Comparison of ENCODE assay signal across 2 cellular contexts in genomic region chr20:32580194-32580593, GRCh38.
TF ChIP-seq lines count a peak whose summit lies in the region.

No MANE protein-coding gene starts in this region.

TF ChIP-seq in HepG2, 621 proteins besides CTCF, POLR2A, EP300 and RAD21 (continues in another document):
- TF ChIP-seq ZNF781 (CRISPR knock-in tag; IDR thresholded peaks at IDR 0.05; ENCODE audit: borderline replicate concordance, not compliant biosample characterization) (peak; percentile 7), PAWR (CRISPR knock-in tag; IDR thresholded peaks at IDR 0.05; ENCODE audit: borderline replicate concordance) (no peak), ZFY (CRISPR knock-in tag; IDR thresholded peaks at IDR 0.05) (no peak; the same call in 1 of the 2 replicates), NR2F1 (CRISPR knock-in tag; IDR thresholded peaks at IDR 0.05) (no peak), ZNF724P (CRISPR knock-in tag; IDR thresholded peaks at IDR 0.05; ENCODE audit: borderline replicate concordance) (0 out of 2 replicates have a peak, but pooled peaks have one; percentile 14), ZNF512B (CRISPR knock-in tag; IDR thresholded peaks at IDR 0.05; ENCODE audit: borderline replicate concordance) (no peak), BRF2 (CRISPR knock-in tag; IDR thresholded peaks at IDR 0.05) (no peak), HNRNPL (IDR thresholded peaks at IDR 0.05; ENCODE audit: low read depth, low read length) (no peak), ZFP37 (CRISPR knock-in tag; IDR thresholded peaks at IDR 0.05; ENCODE audit: borderline replicate concordance) (no peak), ZSCAN9 (CRISPR knock-in tag; IDR thresholded peaks at IDR 0.05; ENCODE audit: borderline replicate concordance) (no peak), HMG20B (CRISPR knock-in tag; conservative IDR thresholded peaks at IDR 0.05) (no peak), MIER2 (CRISPR knock-in tag; IDR thresholded peaks at IDR 0.05) (no peak), ZNF264 (CRISPR knock-in tag; IDR thresholded peaks at IDR 0.05) (no peak), ZBTB14 (CRISPR knock-in tag; IDR thresholded peaks at IDR 0.05) (no peak), FUBP1 (CRISPR knock-in tag; IDR thresholded peaks at IDR 0.05; ENCODE audit: borderline replicate concordance) (no peak), EED (CRISPR knock-in tag; IDR thresholded peaks at IDR 0.05) (no peak), SMAD3 (CRISPR knock-in tag; IDR thresholded peaks at IDR 0.05) (no peak), ZNF501 (CRISPR knock-in tag; IDR thresholded peaks at IDR 0.05) (no peak), TEAD2 (CRISPR knock-in tag; IDR thresholded peaks at IDR 0.05) (no peak)
- TF ChIP-seq, protein P1, sequence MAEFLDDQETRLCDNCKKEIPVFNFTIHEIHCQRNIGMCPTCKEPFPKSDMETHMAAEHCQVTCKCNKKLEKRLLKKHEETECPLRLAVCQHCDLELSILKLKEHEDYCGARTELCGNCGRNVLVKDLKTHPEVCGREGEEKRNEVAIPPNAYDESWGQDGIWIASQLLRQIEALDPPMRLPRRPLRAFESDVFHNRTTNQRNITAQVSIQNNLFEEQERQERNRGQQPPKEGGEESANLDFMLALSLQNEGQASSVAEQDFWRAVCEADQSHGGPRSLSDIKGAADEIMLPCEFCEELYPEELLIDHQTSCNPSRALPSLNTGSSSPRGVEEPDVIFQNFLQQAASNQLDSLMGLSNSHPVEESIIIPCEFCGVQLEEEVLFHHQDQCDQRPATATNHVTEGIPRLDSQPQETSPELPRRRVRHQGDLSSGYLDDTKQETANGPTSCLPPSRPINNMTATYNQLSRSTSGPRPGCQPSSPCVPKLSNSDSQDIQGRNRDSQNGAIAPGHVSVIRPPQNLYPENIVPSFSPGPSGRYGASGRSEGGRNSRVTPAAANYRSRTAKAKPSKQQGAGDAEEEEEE (CRISPR knock-in tag; IDR thresholded peaks at IDR 0.05; ENCODE audit: borderline replicate concordance), result no peak
- TF ChIP-seq, protein P2, sequence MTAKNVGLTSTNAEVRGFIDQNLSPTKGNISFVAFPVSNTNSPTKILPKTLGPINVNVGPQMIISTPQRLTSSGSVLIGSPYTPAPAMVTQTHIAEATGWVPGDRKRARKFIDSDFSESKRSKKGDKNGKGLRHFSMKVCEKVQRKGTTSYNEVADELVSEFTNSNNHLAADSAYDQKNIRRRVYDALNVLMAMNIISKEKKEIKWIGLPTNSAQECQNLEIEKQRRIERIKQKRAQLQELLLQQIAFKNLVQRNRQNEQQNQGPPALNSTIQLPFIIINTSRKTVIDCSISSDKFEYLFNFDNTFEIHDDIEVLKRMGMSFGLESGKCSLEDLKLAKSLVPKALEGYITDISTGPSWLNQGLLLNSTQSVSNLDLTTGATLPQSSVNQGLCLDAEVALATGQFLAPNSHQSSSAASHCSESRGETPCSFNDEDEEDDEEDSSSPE (CRISPR knock-in tag; IDR thresholded peaks at IDR 0.05), result peak; percentile 78

TF ChIP-seq in GM12891, 5 proteins besides CTCF, POLR2A, EP300 and RAD21:
- TF ChIP-seq SPI1 (IDR thresholded peaks at IDR 0.05; ENCODE audit: low read depth, low read length) (no peak), POU2F2 (IDR thresholded peaks at IDR 0.05; ENCODE audit: low read depth, low read length) (no peak), PAX5 (IDR thresholded peaks at IDR 0.05; ENCODE audit: insufficient read depth, low read length, severe bottlenecking) (no peak), POLR2AphosphoS5 (IDR thresholded peaks at IDR 0.05; ENCODE audit: low read depth, low read length) (no peak), TAF1 (IDR thresholded peaks at IDR 0.05; ENCODE audit: low read depth, low read length) (no peak)
